ENCODE assay signal across 3 cellular contexts in the genomic region with DNA sequence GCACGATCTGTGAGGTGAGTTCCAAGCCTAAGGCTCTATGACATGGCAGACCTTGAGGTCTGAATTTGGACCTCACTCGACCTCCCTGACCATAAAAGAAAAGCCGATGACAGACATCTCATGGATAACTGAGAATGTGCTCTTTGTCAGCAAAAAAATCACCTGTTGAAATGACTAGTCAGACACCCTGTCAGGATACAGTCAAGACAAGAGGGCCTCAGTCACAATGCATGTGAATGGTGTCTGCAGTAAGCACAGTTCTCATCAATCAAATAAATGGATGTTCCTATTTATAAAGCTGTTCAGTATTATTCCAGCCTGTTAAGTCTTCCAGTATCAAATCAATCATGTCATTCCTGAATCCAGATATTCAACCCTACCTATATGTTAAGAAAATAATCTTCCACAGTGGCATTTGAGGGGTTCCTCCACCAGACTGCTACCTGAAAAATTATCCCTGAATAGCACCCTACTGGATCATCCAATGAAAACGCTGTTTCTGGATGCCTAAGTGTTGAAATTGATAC.
"Had no signal": no experiment of that assay in that cellular context is flagged by ENCODE, and none has a peak within 500 bp of the region (broad histone marks: within the 10 kb centered on the region; RNA-seq: fewer than 3 reads in every experiment).

No MANE protein-coding gene starts in this region.

- DNase-seq: GDM1, GF-D8 had no signal

- H3K4me3 ChIP-seq: GM12878 had no signal

- ATAC-seq: GM12878 had no signal
